Comparison of ENCODE assay signal across 10 cellular contexts in genomic region chr3:194276768-194277546, GRCh38.
DNase-seq lines count a peak whose midpoint lies in the region; ATAC-seq and TF ChIP-seq lines count a peak whose summit lies in the region.
"Had no signal": no experiment of that assay in that cellular context is flagged by ENCODE, and none has a peak within 500 bp of the region (broad histone marks: within the 10 kb centered on the region; RNA-seq: fewer than 3 reads in every experiment).

No MANE protein-coding gene starts in this region.

- peak; percentile 38 for DNase-seq in NCI-H1694 treated with DMSO at 0.1 percent for 48 hours (lab: John Stamatoyannopoulos, UW)
- peak; percentile 49 for DNase-seq in cerebellum (ENCODE audit: low spot score)
- DNase-seq in thyroid gland, result peak; percentile 74 to 78
- DNase-seq in COLO829 (ENCODE audit: low spot score), result no peak
- DNase-seq in stimulated activated CD4-positive, alpha-beta T cell treated with anti-CD3 and anti-CD28 coated beads, Interleukin-4, amount 100 ng/mL, for 1 hour, result no peak
- DNase-seq: NCI-H526 had no signal

- H3K36me3 ChIP-seq in liver (ENCODE audit: control insufficient read depth in 4 of 4, insufficient read depth in 3 of 4, low read depth in 1 of 4, low read length in 3 of 4) (no peaks in the 10 kb centered on the region), thyroid gland (no peaks in the 10 kb centered on the region)

- peak in 1 of 2 donors; percentile 47 for TF ChIP-seq POLR2A in thyroid gland (IDR thresholded peaks at IDR 0.05)

- no peak for TF ChIP-seq RAD21 in liver (IDR thresholded peaks at IDR 0.05)

- no peak for TF ChIP-seq CTCF in liver (IDR thresholded peaks at IDR 0.05; ENCODE audit: low read depth, low read length, missing input control)
- no peak for TF ChIP-seq CTCF in thyroid gland (IDR thresholded peaks at IDR 0.05)

- ATAC-seq in GM18873 (IDR thresholded peaks at IDR 0.05; ENCODE audit: low FRiP score, unreplicated experiment) (no peak), GM19324 (IDR thresholded peaks at IDR 0.05; ENCODE audit: low FRiP score, unreplicated experiment) (no peak)
- ATAC-seq: GM12878 had no signal

- H3K4me3 ChIP-seq in liver (ENCODE audit: low read depth in 1 of 3, low read length in 3 of 3) (no peak overlapping the region), thyroid gland (replicated peaks in 1 of 3) (no peak overlapping the region)
- H3K4me3 ChIP-seq: GM12878 had no signal

- intact Hi-C loops in thyroid gland (cut with DNase I), result no loop called here

- no peak overlapping the region for H3K9ac ChIP-seq in liver (ENCODE audit: low read depth in 1 of 2, low read length in 2 of 2)

- H3K4me1 ChIP-seq in liver (ENCODE audit: control insufficient read depth in 4 of 4, insufficient read depth in 4 of 4, low read length in 3 of 4) (peaks cover 13 to 25% (median 23%) of the 10 kb centered on the region in 4 donors), thyroid gland (peaks cover 29 to 34% of the 10 kb centered on the region in 2 donors)

- peak overlapping the region; percentile 44 to 68 for H3K27ac ChIP-seq in liver (ENCODE audit: low read depth in 1 of 2, low read length in 2 of 2)
- peak overlapping the region; percentile 81 to 93 (median 85) for H3K27ac ChIP-seq in thyroid gland

- WGBS in liver, result 50% methylated on average over 15 of the region's 15 CpGs
- 38 to 45% methylated on average over 4 to 14 of the region's 15 CpGs for WGBS in thyroid gland, 2 donors

- H3K9me3 ChIP-seq in liver (ENCODE audit: control insufficient read depth in 4 of 4, low read length in 3 of 4) (no peaks in the 10 kb centered on the region), thyroid gland (no peaks in the 10 kb centered on the region)

- H3K27me3 ChIP-seq in liver (ENCODE audit: control insufficient read depth in 4 of 4, insufficient read depth in 4 of 4, low read length in 3 of 4), result no peaks in the 10 kb centered on the region
- no peaks in the 10 kb centered on the region for H3K27me3 ChIP-seq in thyroid gland

TF ChIP-seq in liver, 16 proteins besides CTCF, POLR2A, EP300 and RAD21:
- TF ChIP-seq GABPA (IDR thresholded peaks at IDR 0.05 in 1 of 2, conservative IDR thresholded peaks at IDR 0.05 in 1 of 2) (no peak), TAF1 (conservative IDR thresholded peaks at IDR 0.05) (no peak), RXRA (IDR thresholded peaks at IDR 0.05) (no peak), NR2F2 (IDR thresholded peaks at IDR 0.05) (no peak), HNF4A (conservative IDR thresholded peaks at IDR 0.05) (peak in 1 of 2 donors; percentile 31), JUND (IDR thresholded peaks at IDR 0.05) (no peak), EGR1 (IDR thresholded peaks at IDR 0.05; ENCODE audit: low read depth in 2 of 2) (peak; percentile 69 to 87), ATF3 (IDR thresholded peaks at IDR 0.05) (no peak), SP1 (IDR thresholded peaks at IDR 0.05) (no peak), REST (IDR thresholded peaks at IDR 0.05) (no peak), HNF4G (IDR thresholded peaks at IDR 0.05) (no peak), FOXA1 (IDR thresholded peaks at IDR 0.05) (no peak), FOXA2 (IDR thresholded peaks at IDR 0.05) (no peak), ZBTB33 (IDR thresholded peaks at IDR 0.05) (no peak), MAX (IDR thresholded peaks at IDR 0.05) (peak; percentile 71), YY1 (IDR thresholded peaks at IDR 0.05) (peak; percentile 77)

Comparison
In these comparisons a context has a peak if more than half of its experiments do, and no peak if none do; other contexts are left out.
1. DNase-seq: peak in NCI-H1694 treated with DMSO at 0.1 percent for 48 hours (single experiment), cerebellum (single experiment) and thyroid gland (2 of 2); none in COLO829 (single experiment) and stimulated activated CD4-positive, alpha-beta T cell treated with anti-CD3 and anti-CD28 coated beads, Interleukin-4, amount 100 ng/mL, for 1 hour (single experiment).